In the genomic region with DNA sequence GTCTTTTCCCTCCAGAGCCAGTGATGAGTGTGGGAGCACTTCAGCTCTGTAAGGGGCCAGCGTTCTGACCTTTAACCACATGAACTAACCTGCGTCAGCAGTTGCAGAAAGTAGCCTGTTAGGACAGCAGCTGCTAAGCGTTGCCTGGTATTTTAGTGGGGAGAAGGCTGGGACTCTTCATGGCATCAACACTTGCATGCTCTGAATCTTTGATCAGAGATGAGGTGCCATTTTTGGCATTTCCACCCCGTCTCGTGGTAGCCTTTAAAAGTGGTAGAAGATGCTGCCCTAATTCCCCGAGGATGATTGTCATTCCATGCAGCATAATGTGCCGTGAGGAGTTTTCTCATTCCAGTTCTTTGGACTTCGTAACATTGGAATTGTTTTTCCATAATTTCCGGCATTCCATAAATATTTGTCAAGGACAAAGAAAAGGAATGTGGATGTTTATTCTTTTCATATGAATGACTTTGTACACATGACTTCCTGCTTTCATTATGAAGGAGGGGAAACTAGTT, we compare ENCODE assay signal across 10 cellular contexts.
DNase-seq lines count a peak whose midpoint lies in the region; ATAC-seq, FAIRE-seq and TF ChIP-seq lines count a peak whose summit lies in the region.
"Had no signal": no experiment of that assay in that cellular context is flagged by ENCODE, and none has a peak within 500 bp of the region (broad histone marks: within the 10 kb centered on the region; RNA-seq: fewer than 3 reads in every experiment).

No MANE protein-coding gene starts in this region.

- no peak for TF ChIP-seq EP300 in GM12878 (IDR thresholded peaks at IDR 0.05; ENCODE audit: borderline replicate concordance in 1 of 2, control insufficient read depth in 1 of 2, low read depth in 2 of 2, low read length in 2 of 2)
- TF ChIP-seq EP300 in transverse colon (IDR thresholded peaks at IDR 0.05; ENCODE audit: low read depth): no peak

- WGBS in GM12878 (ENCODE audit: insufficient coverage, insufficient replicate concordance, low lambda C conversion rate, missing lambda C conversion rate): 82% methylated on average over 9 of the region's 9 CpGs
- WGBS in transverse colon (ENCODE audit: low coverage in 1 of 2), 2 donors: 59 to 66% methylated on average over 4 to 9 of the region's 9 CpGs

- no peak for ATAC-seq in GM12878
- ATAC-seq in HG02884 (IDR thresholded peaks at IDR 0.05; ENCODE audit: unreplicated experiment): no peak

- intact Hi-C loops in GM12878 (cut with micrococcal nuclease; ENCODE audit: unreplicated experiment) (no loop called here), transverse colon (cut with DNase I; ENCODE audit: low total_unique reads) (no loop called here)

- H3K27me3 ChIP-seq in GM12878 (replicated peaks in 1 of 2; ENCODE audit: control insufficient read depth in 2 of 2, insufficient read depth in 2 of 2, low read length in 1 of 2): no peaks in the 10 kb centered on the region
- no peaks in the 10 kb centered on the region for H3K27me3 ChIP-seq in iPS-20b (ENCODE audit: insufficient read depth, low read length)
- no peaks in the 10 kb centered on the region for H3K27me3 ChIP-seq in transverse colon

- H3K9ac ChIP-seq in GM12878 (ENCODE audit: control insufficient read depth, insufficient read depth, low read length): no peak overlapping the region
- 0 out of 2 replicates have a peak overlapping the region, but pooled peaks have one; percentile 33 for H3K9ac ChIP-seq in iPS-20b (ENCODE audit: low read depth, low read length)
- H3K9ac ChIP-seq: KMS-11 had no signal

- H3K9me3 ChIP-seq in GM12878 (replicated peaks; ENCODE audit: control insufficient read depth, insufficient read depth, low read length) (no peaks in the 10 kb centered on the region), iPS-20b (ENCODE audit: insufficient read depth, low read depth, low read length) (no peaks in the 10 kb centered on the region), transverse colon (no peaks in the 10 kb centered on the region)

- H3K27ac Mint-ChIP-seq in T-helper 2 cell treated with Interferon-gamma antibody and Interleukin-4, amounts not matched to agents 5 μg/mL and 100 μg/mL, for 36 hours: peak overlapping the region; percentile 15

- H3K4me3 ChIP-seq in GM12878: no peak overlapping the region
- no peak overlapping the region for H3K4me3 ChIP-seq in iPS-20b (ENCODE audit: low read length)
- H3K4me3 ChIP-seq in transverse colon: no peak overlapping the region

- SMC1A ChIA-PET in GM12878 (lab: Charles Lee; ENCODE audit: uncharacterized antibody, unreplicated experiment): interaction anchor here (0.6 to 1.8 kb wide), 3 partner anchors 25 to 92 kb away, joined by 3 to 8 read pairs (median 3); a partner anchor contains a TSS

- in situ Hi-C loops in GM12878 (cut with MboI): no loop called here
- in situ Hi-C loops in transverse colon (cut with MboI; ENCODE audit: low pct_ligation_motif_present in 1 of 4, low pct_unique_long_range_greater_than_20kb in 1 of 4, low sequenced_read_pairs in 3 of 4): no loop called here

- no peaks in the 10 kb centered on the region for H3K27me3 Mint-ChIP-seq in T-helper 2 cell treated with Interferon-gamma antibody and Interleukin-4, amounts not matched to agents 5 μg/mL and 100 μg/mL, for 36 hours (ENCODE audit: low read depth)

- no peak for FAIRE-seq in GM12878 (lab: Jason Lieb, UNC)

- H4K20me1 ChIP-seq in GM12878 (ENCODE audit: control insufficient read depth, insufficient read depth): no peaks in the 10 kb centered on the region

- peaks cover 3% of the 10 kb centered on the region for H3K4me1 ChIP-seq in GM12878 (ENCODE audit: control insufficient read depth, insufficient read depth, low read length)
- peaks cover 14% of the 10 kb centered on the region for H3K4me1 ChIP-seq in iPS-20b (ENCODE audit: insufficient read depth, low read length)
- peaks cover 0 to 8% (median 5%) of the 10 kb centered on the region in 4 donors for H3K4me1 ChIP-seq in transverse colon

- DNase-seq in T-helper 2 cell treated with Interferon-gamma antibody and Interleukin-4, amounts not matched to agents 5 μg/mL and 100 μg/mL, for 36 hours (ENCODE audit: low spot score): no peak
- no peak for DNase-seq in T-helper 2 cell
- DNase-seq in GM12878 (ENCODE audit: low read depth, low spot score): no peak
- DNase-seq in transverse colon: no peak
- DNase-seq in NAMALWA (ENCODE audit: low spot score): no peak
- DNase-seq in DMS79 treated with DMSO at 0.1 percent for 48 hours (lab: John Stamatoyannopoulos, UW): no peak
- DNase-seq: 8988T had no signal

- H3K36me3 Mint-ChIP-seq in T-helper 2 cell treated with Interferon-gamma antibody and Interleukin-4, amounts not matched to agents 5 μg/mL and 100 μg/mL, for 36 hours (ENCODE audit: low read depth): peaks cover 43% of the 10 kb centered on the region

- no peaks in the 10 kb centered on the region for H3K9me3 Mint-ChIP-seq in T-helper 2 cell treated with Interferon-gamma antibody and Interleukin-4, amounts not matched to agents 5 μg/mL and 100 μg/mL, for 36 hours

- TF ChIP-seq POLR2A in GM12878 (IDR thresholded peaks at IDR 0.05; ENCODE audit: low read depth, low read length) (no peak), transverse colon (IDR thresholded peaks at IDR 0.05) (no peak)

- TSS peak; percentile 16 for BruUV-seq in GM12878 (replicated peaks; lab: Mats Ljungman, UMichigan)

- H3K4me2 ChIP-seq in GM12878 (ENCODE audit: control insufficient read depth, insufficient read depth): no peak overlapping the region
- H3K4me2 ChIP-seq: KMS-11 had no signal

- RAD21 ChIA-PET in GM12878 (lab: Charles Lee; ENCODE audit: unreplicated experiment): no interaction called here

- POLR2A ChIA-PET in GM12878 (lab: Charles Lee): no interaction called here

- TF ChIP-seq RAD21 in GM12878 (IDR thresholded peaks at IDR 0.05; ENCODE audit: insufficient read depth, low read depth, low read length): no peak

- H3K79me2 ChIP-seq in GM12878 (ENCODE audit: control insufficient read depth, insufficient read depth, low read length): no peaks in the 10 kb centered on the region

- CTCF ChIA-PET in GM12878 (lab: Yijun Ruan, JAX): interaction anchor here (2.1 kb wide), 1 partner anchor 96 kb away, joined by 6 read pairs; no protein-coding TSS in a partner anchor

- H3K4me3 Mint-ChIP-seq in T-helper 2 cell treated with Interferon-gamma antibody and Interleukin-4, amounts not matched to agents 5 μg/mL and 100 μg/mL, for 36 hours: no peak overlapping the region

- no peak overlapping the region for H3K27ac ChIP-seq in GM12878 (ENCODE audit: control insufficient read depth, insufficient read depth)
- peak overlapping the region; percentile 10 for H3K27ac ChIP-seq in iPS-20b (ENCODE audit: low read length)
- peak overlapping the region; percentile 35 to 47 (median 39) for H3K27ac ChIP-seq in transverse colon
- H3K27ac ChIP-seq: KMS-11 had no signal

- H2AFZ ChIP-seq in GM12878 (ENCODE audit: control insufficient read depth, low read depth, low read length): no peak overlapping the region

- peaks cover 28% of the 10 kb centered on the region for H3K4me1 Mint-ChIP-seq in T-helper 2 cell treated with Interferon-gamma antibody and Interleukin-4, amounts not matched to agents 5 μg/mL and 100 μg/mL, for 36 hours (ENCODE audit: low read depth)

- peaks cover 4 to 9% of the 10 kb centered on the region in 2 experiments for H3K36me3 ChIP-seq in GM12878 (ENCODE audit: control insufficient read depth in 2 of 2, insufficient read depth in 2 of 2, low read length in 1 of 2)
- peaks cover 48% of the 10 kb centered on the region for H3K36me3 ChIP-seq in iPS-20b (ENCODE audit: insufficient read depth, low read depth, low read length)
- peaks cover 0 to 26% (median 9%) of the 10 kb centered on the region in 4 donors for H3K36me3 ChIP-seq in transverse colon

- no peak for TF ChIP-seq CTCF in GM12878 (IDR thresholded peaks at IDR 0.05 in 2 of 3, conservative IDR thresholded peaks at IDR 0.05 in 1 of 3; ENCODE audit: control insufficient read depth in 2 of 3, extremely low read depth in 1 of 3, insufficient read depth in 1 of 3, low read depth in 3 of 3, low read length in 3 of 3)
- no peak for TF ChIP-seq CTCF in transverse colon (IDR thresholded peaks at IDR 0.05)

TF ChIP-seq in GM12878, 131 proteins besides CTCF, POLR2A, EP300 and RAD21 (continues in another document):
- TF ChIP-seq TCF3 (IDR thresholded peaks at IDR 0.05; ENCODE audit: borderline replicate concordance, insufficient read depth, low read depth, low read length) (no peak), MTA3 (IDR thresholded peaks at IDR 0.05; ENCODE audit: borderline replicate concordance, low read length) (0 out of 2 replicates have a peak, but pooled peaks have one; percentile 59), SREBF2 (IDR thresholded peaks at IDR 0.05; ENCODE audit: low read length) (no peak), RFX5 (IDR thresholded peaks at IDR 0.05; ENCODE audit: low read depth, low read length) (no peak), EZH2 (IDR thresholded peaks at IDR 0.05; ENCODE audit: borderline replicate concordance, control insufficient read depth, low read depth, low read length) (no peak)
- TF ChIP-seq, protein P1, sequence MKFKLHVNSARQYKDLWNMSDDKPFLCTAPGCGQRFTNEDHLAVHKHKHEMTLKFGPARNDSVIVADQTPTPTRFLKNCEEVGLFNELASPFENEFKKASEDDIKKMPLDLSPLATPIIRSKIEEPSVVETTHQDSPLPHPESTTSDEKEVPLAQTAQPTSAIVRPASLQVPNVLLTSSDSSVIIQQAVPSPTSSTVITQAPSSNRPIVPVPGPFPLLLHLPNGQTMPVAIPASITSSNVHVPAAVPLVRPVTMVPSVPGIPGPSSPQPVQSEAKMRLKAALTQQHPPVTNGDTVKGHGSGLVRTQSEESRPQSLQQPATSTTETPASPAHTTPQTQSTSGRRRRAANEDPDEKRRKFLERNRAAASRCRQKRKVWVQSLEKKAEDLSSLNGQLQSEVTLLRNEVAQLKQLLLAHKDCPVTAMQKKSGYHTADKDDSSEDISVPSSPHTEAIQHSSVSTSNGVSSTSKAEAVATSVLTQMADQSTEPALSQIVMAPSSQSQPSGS (IDR thresholded peaks at IDR 0.05; ENCODE audit: low read length): no peak
